Comparison of ENCODE assay signal across 25 cellular contexts in genomic region chr5:96942911-96943310, GRCh38. TPM values are rescaled to one million over a fixed set of nuclear protein-coding genes. Genes with fewer than 3 reads are reported as not detected.
A peak's percentile ranks its signal among the peaks of the same experiment; 100 is the strongest.
DNase-seq lines count a peak whose midpoint lies in the region; ATAC-seq and TF ChIP-seq lines count a peak whose summit lies in the region.
"Had no signal": no experiment of that assay in that cellular context is flagged by ENCODE, and none has a peak within 500 bp of the region (broad histone marks: within the 10 kb centered on the region; RNA-seq: fewer than 3 reads in every experiment).

No MANE protein-coding gene starts in this region.

- H3K9me3 Mint-ChIP-seq in activated naive CD8-positive, alpha-beta T cell (ENCODE audit: low read depth): no peaks in the 10 kb centered on the region
- no peaks in the 10 kb centered on the region for H3K9me3 Mint-ChIP-seq in activated naive CD8-positive, alpha-beta T cell treated with anti-CD3 and anti-CD28 coated beads for 36 hours
- no peaks in the 10 kb centered on the region for H3K9me3 Mint-ChIP-seq in stimulated activated memory B cell treated with anti-CD40 and anti-IgM and Interleukin-4, amounts not matched to agents 10 μg/mL and 1 μg/mL and 100 μg/mL, for 72 hours
- no peaks in the 10 kb centered on the region for H3K9me3 Mint-ChIP-seq in activated T-helper 17 cell treated with anti-CD3 and anti-CD28 coated beads, Interleukin-2, amount 50 U/mL, for 72 hours

- no peak for ATAC-seq in PC-3
- no peak for ATAC-seq in stimulated activated memory B cell treated with anti-CD40 and anti-IgM and Interleukin-4, amounts not matched to agents 10 μg/mL and 1 μg/mL and 100 μg/mL, for 72 hours
- ATAC-seq in activated T-helper 17 cell treated with anti-CD3 and anti-CD28 coated beads, Interleukin-2, amount 50 U/mL, for 72 hours (replicated peaks): no peak
- ATAC-seq: gastroesophageal sphincter, HepG2 had no signal

- no peaks in the 10 kb centered on the region for H3K36me3 ChIP-seq in PC-3 (ENCODE audit: low read depth, low read length)
- H3K36me3 ChIP-seq: gastroesophageal sphincter, Peyer's patch, thyroid gland had no signal

- no peak for TF ChIP-seq CTCF in PC-3 (conservative IDR thresholded peaks at IDR 0.05; ENCODE audit: low read depth, low read length)

- H3K79me2 ChIP-seq in PC-3 (ENCODE audit: low read length): peaks cover 68% of the 10 kb centered on the region

- BruUV-seq in PC-3 (replicated peaks; lab: Mats Ljungman, UMichigan): no TSS peak

- no peak overlapping the region for H3K4me2 ChIP-seq in PC-3 (ENCODE audit: low read length)
- H3K4me2 ChIP-seq: BLaER1 treated with 17β-estradiol and CSF1 and Interleukin-3, amounts not matched to agents 10 nM and 100 nM had no signal

- no peaks in the 10 kb centered on the region for H3F3A ChIP-seq in PC-3 (ENCODE audit: low read length, unreplicated experiment)

- intact Hi-C loops in PC-3 (cut with micrococcal nuclease): no loop called here

- no peaks in the 10 kb centered on the region for H4K20me1 ChIP-seq in PC-3 (ENCODE audit: low read length)

- peaks cover 19% of the 10 kb centered on the region; the same call in 1 of the 2 replicates for H3K4me1 ChIP-seq in PC-3 (ENCODE audit: insufficient read depth, low read length)

- H3K9ac ChIP-seq in PC-3 (ENCODE audit: low read length): no peak overlapping the region
- H3K9ac ChIP-seq: BLaER1 treated with 17β-estradiol and CSF1 and Interleukin-3, amounts not matched to agents 10 nM and 100 nM had no signal

- no peaks in the 10 kb centered on the region for H3K9me2 ChIP-seq in PC-3 (replicated peaks; ENCODE audit: low read length)

- CTCF ChIA-PET in PC-3 (lab: Charles Lee): no interaction called here

- H3K27ac ChIP-seq in PC-3 (ENCODE audit: low read length): no peak overlapping the region
- H3K27ac ChIP-seq: BLaER1 treated with 17β-estradiol and CSF1 and Interleukin-3, amounts not matched to agents 10 nM and 100 nM; gastroesophageal sphincter; HL-60; Peyer's patch; thyroid gland; VCaP had no signal

- DNase-seq in activated naive CD8-positive, alpha-beta T cell treated with anti-CD3 and anti-CD28 coated beads for 36 hours: no peak
- DNase-seq in PC-3 (peak; percentile 12), fibroblast of gingiva (ENCODE audit: low read depth) (peak; percentile 13), NCI-H345 (lab: John Stamatoyannopoulos, UW) (no peak), NCI-H526 treated with DMSO at 0.1 percent for 48 hours (lab: John Stamatoyannopoulos, UW) (no peak)
- DNase-seq: activated CD4-positive, alpha-beta T cell treated with anti-CD3 and anti-CD28 coated beads, Interleukin-2, amount 50 U/mL, for 4 hours; activated effector memory CD4-positive, alpha-beta T cell treated with Interleukin-2 at 50 U/mL for 16 hours; amygdala; Calu3; H7; kidney; NCI-H1417; NCI-H2081 treated with DMSO at 0.1 percent for 48 hours; NCI-H446 treated with DMSO at 0.1 percent for 48 hours; Peyer's patch; stimulated activated CD4-positive, alpha-beta T cell treated with anti-CD3 and anti-CD28 coated beads, Interleukin-4, amount 100 ng/mL, for 24 hours; thyroid gland had no signal

- no peaks in the 10 kb centered on the region for H3K9me3 ChIP-seq in PC-3 (ENCODE audit: low read length)
- H3K9me3 ChIP-seq: gastroesophageal sphincter, Peyer's patch, thyroid gland had no signal

- no peaks in the 10 kb centered on the region for H3K27me3 ChIP-seq in PC-3 (ENCODE audit: low read length)
- H3K27me3 ChIP-seq: BLaER1 treated with 17β-estradiol and CSF1 and Interleukin-3, amounts not matched to agents 10 nM and 100 nM; gastroesophageal sphincter; Peyer's patch; thyroid gland had no signal

- no peaks in the 10 kb centered on the region for H3K27me3 Mint-ChIP-seq in activated naive CD8-positive, alpha-beta T cell
- no peaks in the 10 kb centered on the region for H3K27me3 Mint-ChIP-seq in activated naive CD8-positive, alpha-beta T cell treated with anti-CD3 and anti-CD28 coated beads for 36 hours
- H3K27me3 Mint-ChIP-seq in stimulated activated memory B cell treated with anti-CD40 and anti-IgM and Interleukin-4, amounts not matched to agents 10 μg/mL and 1 μg/mL and 100 μg/mL, for 72 hours: no peaks in the 10 kb centered on the region
- H3K27me3 Mint-ChIP-seq in activated T-helper 17 cell treated with anti-CD3 and anti-CD28 coated beads, Interleukin-2, amount 50 U/mL, for 72 hours: no peaks in the 10 kb centered on the region

- H2AFZ ChIP-seq in PC-3 (ENCODE audit: low read length): no peak overlapping the region

- POLR2A ChIA-PET in PC-3 (lab: Charles Lee; ENCODE audit: unreplicated experiment): no interaction called here

- H3K4me3 Mint-ChIP-seq in activated naive CD8-positive, alpha-beta T cell: peak overlapping the region; percentile 11
- no peak overlapping the region for H3K4me3 Mint-ChIP-seq in activated naive CD8-positive, alpha-beta T cell treated with anti-CD3 and anti-CD28 coated beads for 36 hours
- no peak overlapping the region for H3K4me3 Mint-ChIP-seq in stimulated activated memory B cell treated with anti-CD40 and anti-IgM and Interleukin-4, amounts not matched to agents 10 μg/mL and 1 μg/mL and 100 μg/mL, for 72 hours
- H3K4me3 Mint-ChIP-seq in activated T-helper 17 cell treated with anti-CD3 and anti-CD28 coated beads, Interleukin-2, amount 50 U/mL, for 72 hours: no peak overlapping the region

- H3K4me3 ChIP-seq in PC-3 (ENCODE audit: low read length): no peak overlapping the region
- H3K4me3 ChIP-seq: BLaER1 treated with 17β-estradiol and CSF1 and Interleukin-3, amounts not matched to agents 10 nM and 100 nM; gastroesophageal sphincter; Peyer's patch; thyroid gland had no signal

- peaks cover 86% of the 10 kb centered on the region for H3K4me1 Mint-ChIP-seq in activated naive CD8-positive, alpha-beta T cell (ENCODE audit: low read depth)
- peaks cover 73% of the 10 kb centered on the region for H3K4me1 Mint-ChIP-seq in activated naive CD8-positive, alpha-beta T cell treated with anti-CD3 and anti-CD28 coated beads for 36 hours
- H3K4me1 Mint-ChIP-seq in stimulated activated memory B cell treated with anti-CD40 and anti-IgM and Interleukin-4, amounts not matched to agents 10 μg/mL and 1 μg/mL and 100 μg/mL, for 72 hours: peaks cover 71% of the 10 kb centered on the region
- peaks cover 57% of the 10 kb centered on the region for H3K4me1 Mint-ChIP-seq in activated T-helper 17 cell treated with anti-CD3 and anti-CD28 coated beads, Interleukin-2, amount 50 U/mL, for 72 hours

- peaks cover 3% of the 10 kb centered on the region for H3K36me3 Mint-ChIP-seq in activated naive CD8-positive, alpha-beta T cell
- H3K36me3 Mint-ChIP-seq in activated naive CD8-positive, alpha-beta T cell treated with anti-CD3 and anti-CD28 coated beads for 36 hours: peaks cover 36% of the 10 kb centered on the region
- peaks cover 28% of the 10 kb centered on the region for H3K36me3 Mint-ChIP-seq in stimulated activated memory B cell treated with anti-CD40 and anti-IgM and Interleukin-4, amounts not matched to agents 10 μg/mL and 1 μg/mL and 100 μg/mL, for 72 hours
- peaks cover 28% of the 10 kb centered on the region for H3K36me3 Mint-ChIP-seq in activated T-helper 17 cell treated with anti-CD3 and anti-CD28 coated beads, Interleukin-2, amount 50 U/mL, for 72 hours (ENCODE audit: low read depth)

- H3K27ac Mint-ChIP-seq in activated naive CD8-positive, alpha-beta T cell: peak overlapping the region; percentile 51
- no peak overlapping the region for H3K27ac Mint-ChIP-seq in activated naive CD8-positive, alpha-beta T cell treated with anti-CD3 and anti-CD28 coated beads for 36 hours
- H3K27ac Mint-ChIP-seq in stimulated activated memory B cell treated with anti-CD40 and anti-IgM and Interleukin-4, amounts not matched to agents 10 μg/mL and 1 μg/mL and 100 μg/mL, for 72 hours: peak overlapping the region; percentile 41
- H3K27ac Mint-ChIP-seq in activated T-helper 17 cell treated with anti-CD3 and anti-CD28 coated beads, Interleukin-2, amount 50 U/mL, for 72 hours: no peak overlapping the region

RNA-seq across cellular contexts. Expression of gene LNPEP, which starts 7.0 kb away (rescaled TPM):
- total RNA-seq in activated naive CD8-positive, alpha-beta T cell treated with anti-CD3 and anti-CD28 coated beads for 36 hours: 10 to 100 TPM; 41.4 to 41.5 TPM
- 11.1 and 20.2 TPM in 2 replicates for total RNA-seq in PC-3 (2014; rRNA removed)
- total RNA-seq in activated T-helper 17 cell treated with anti-CD3 and anti-CD28 coated beads, Interleukin-2, amount 50 U/mL, for 72 hours: 10 to 100 TPM; 45.0 to 52.7 TPM

Comparison
In these comparisons a context has a peak if more than half of its experiments do, and no peak if none do; other contexts are left out.
1. H3K27ac Mint-ChIP-seq: peak in activated naive CD8-positive, alpha-beta T cell (single experiment) and stimulated activated memory B cell treated with anti-CD40 and anti-IgM and Interleukin-4, amounts not matched to agents 10 μg/mL and 1 μg/mL and 100 μg/mL, for 72 hours (single experiment); none in activated naive CD8-positive, alpha-beta T cell treated with anti-CD3 and anti-CD28 coated beads for 36 hours (single experiment) and activated T-helper 17 cell treated with anti-CD3 and anti-CD28 coated beads, Interleukin-2, amount 50 U/mL, for 72 hours (single experiment).
2. DNase-seq: peak in PC-3 (single experiment) and fibroblast of gingiva (single experiment); none in activated naive CD8-positive, alpha-beta T cell treated with anti-CD3 and anti-CD28 coated beads for 36 hours (single experiment), NCI-H345 (single experiment) and NCI-H526 treated with DMSO at 0.1 percent for 48 hours (single experiment).